ENCODE assay signal across 13 cellular contexts in genomic region chr9:111334318-111334863, GRCh38. TPM values are rescaled to one million over a fixed set of nuclear protein-coding genes. Genes with fewer than 3 reads are reported as not detected.
DNase-seq lines count a peak whose midpoint lies in the region; ATAC-seq, FAIRE-seq and TF ChIP-seq lines count a peak whose summit lies in the region.
"Not testable (repeated sequence)": the region's sequence is repeated elsewhere in the genome, so short reads cannot be mapped to it uniquely, and the experiment has no call there.
"Had no signal": no experiment of that assay in that cellular context is flagged by ENCODE, and none has a peak within 500 bp of the region (broad histone marks: within the 10 kb centered on the region; RNA-seq: fewer than 3 reads in every experiment).

No MANE protein-coding gene starts in this region.

- FAIRE-seq in K562 (lab: Jason Lieb, UNC): not testable (repeated sequence)

- not testable (repeated sequence) for TF ChIP-seq RAD21 in K562 (CRISPR knock-in tag; conservative IDR thresholded peaks at IDR 0.05 in 1 of 2, IDR thresholded peaks at IDR 0.05 in 1 of 2)

- H3F3A ChIP-seq in neural progenitor cell (ENCODE audit: low read depth): not testable (repeated sequence)

- H3K79me2 ChIP-seq in K562 (ENCODE audit: control insufficient read depth, insufficient read depth, low read length); neural progenitor cell (ENCODE audit: low read depth): not testable (repeated sequence)

- TF ChIP-seq EP300 in K562 (IDR thresholded peaks at IDR 0.05; ENCODE audit: low read length): not testable (repeated sequence)

- not testable (repeated sequence) for H3K4me1 ChIP-seq in BLaER1; K562 (replicated peaks in 1 of 2; ENCODE audit: control insufficient read depth in 2 of 2, insufficient read depth in 2 of 2, low read length in 2 of 2); neural progenitor cell

- H4K20me1 ChIP-seq in BLaER1; K562 (replicated peaks; ENCODE audit: control insufficient read depth, insufficient read depth, low read length); neural progenitor cell (ENCODE audit: low read depth): not testable (repeated sequence)

- H3K27me3 Mint-ChIP-seq in activated CD4-positive, alpha-beta memory T cell treated with anti-CD3 and anti-CD28 coated beads, Interleukin-2, amount 10 ng/mL, durations not matched to agents 7 days and 5 days: peaks cover 20% of the 10 kb centered on the region
- H3K27me3 Mint-ChIP-seq in neural progenitor cell (ENCODE audit: insufficient read depth, low read depth): not testable (repeated sequence)

- not testable (repeated sequence) for H3K4me3 Mint-ChIP-seq in activated CD4-positive, alpha-beta memory T cell treated with anti-CD3 and anti-CD28 coated beads, Interleukin-2, amount 10 ng/mL, durations not matched to agents 7 days and 5 days; neural progenitor cell

- WGBS in K562 (ENCODE audit: insufficient coverage, low coverage, missing lambda C conversion rate): 0% methylated on average over 4 of the region's 5 CpGs

- intact Hi-C loops in K562 (cut with micrococcal nuclease): not testable (repeated sequence)

- H3K4me1 Mint-ChIP-seq in activated CD4-positive, alpha-beta memory T cell treated with anti-CD3 and anti-CD28 coated beads, Interleukin-2, amount 10 ng/mL, durations not matched to agents 7 days and 5 days: peaks cover 11% of the 10 kb centered on the region
- H3K4me1 Mint-ChIP-seq in neural progenitor cell: not testable (repeated sequence)

- CTCF ChIA-PET in activated CD4-positive, alpha-beta memory T cell treated with anti-CD3 and anti-CD28 coated beads, Interleukin-2, amount 10 ng/mL, durations not matched to agents 7 days and 5 days (lab: Charles Lee); K562 (lab: Yijun Ruan, JAX; ENCODE audit: low intra/inter-chr PET ratio): not testable (repeated sequence)

- not testable (repeated sequence) for ATAC-seq in K562

- H3K27ac Mint-ChIP-seq in activated CD4-positive, alpha-beta memory T cell treated with anti-CD3 and anti-CD28 coated beads, Interleukin-2, amount 10 ng/mL, durations not matched to agents 7 days and 5 days; neural progenitor cell: not testable (repeated sequence)

- TF ChIP-seq POLR2A in K562 (conservative IDR thresholded peaks at IDR 0.05): not testable (repeated sequence)

- not testable (repeated sequence) for H2AFZ ChIP-seq in K562 (ENCODE audit: low read depth, low read length)
- H2AFZ ChIP-seq in neural progenitor cell (replicated peaks): peak overlapping the region; percentile 38

- H3K9ac ChIP-seq in BLaER1; K562 (ENCODE audit: insufficient read depth in 1 of 2, low read depth in 2 of 2, low read length in 2 of 2); neural progenitor cell: not testable (repeated sequence)

- BruUV-seq in K562 (replicated peaks; lab: Mats Ljungman, UMichigan): not testable (repeated sequence)

- not testable (repeated sequence) for H3K9me3 Mint-ChIP-seq in activated CD4-positive, alpha-beta memory T cell treated with anti-CD3 and anti-CD28 coated beads, Interleukin-2, amount 10 ng/mL, durations not matched to agents 7 days and 5 days; neural progenitor cell

- in situ Hi-C loops in K562 (cut with MboI): not testable (repeated sequence)

- TF ChIP-seq CTCF in GM12865 (IDR thresholded peaks at IDR 0.05; ENCODE audit: insufficient read depth, low read depth, low read length, missing control alignments); K562 (IDR thresholded peaks at IDR 0.05 in 2 of 3, conservative IDR thresholded peaks at IDR 0.05 in 1 of 3; ENCODE audit: insufficient read depth in 2 of 3, low read depth in 1 of 3, low read length in 3 of 3); neural progenitor cell (IDR thresholded peaks at IDR 0.05): not testable (repeated sequence)

- H3K4me2 ChIP-seq in BLaER1: 0 out of 2 replicates have a peak overlapping the region, but pooled peaks have one; percentile 19
- not testable (repeated sequence) for H3K4me2 ChIP-seq in K562 (ENCODE audit: insufficient read depth, low read length); neural progenitor cell

- H3K27me3 ChIP-seq in BLaER1; K562 (ENCODE audit: control insufficient read depth in 2 of 2, insufficient read depth in 2 of 2, low read length in 2 of 2); neural progenitor cell: not testable (repeated sequence)

- not testable (repeated sequence) for H3K36me3 Mint-ChIP-seq in activated CD4-positive, alpha-beta memory T cell treated with anti-CD3 and anti-CD28 coated beads, Interleukin-2, amount 10 ng/mL, durations not matched to agents 7 days and 5 days (ENCODE audit: low read depth); neural progenitor cell

- H3K36me3 ChIP-seq in BLaER1; K562 (ENCODE audit: control insufficient read depth, insufficient read depth, low read length); neural progenitor cell: not testable (repeated sequence)

- not testable (repeated sequence) for H3K9me1 ChIP-seq in K562 (ENCODE audit: control insufficient read depth, insufficient read depth, low read length)

- not testable (repeated sequence) for H3K9me3 ChIP-seq in BLaER1; K562 (replicated peaks; ENCODE audit: control insufficient read depth, insufficient read depth, low read depth, low read length); neural progenitor cell (ENCODE audit: low read depth)

- DNase-seq in GM12865 (ENCODE audit: low read depth) (peak; percentile 54), M059J (ENCODE audit: low read depth) (peak; percentile 15), RPMI7951 (ENCODE audit: low read depth) (peak; percentile 8), iPS DF 19.7 (ENCODE audit: low read depth, low spot score) (peak; percentile 2)
- DNase-seq in activated CD4-positive, alpha-beta memory T cell treated with anti-CD3 and anti-CD28 coated beads, Interleukin-2, amount 10 ng/mL, durations not matched to agents 7 days and 5 days: peak; percentile 19
- not testable (repeated sequence) for DNase-seq in K562 (ENCODE audit: extremely low read depth in 1 of 4, low spot score in 3 of 4); neural progenitor cell (ENCODE audit: low spot score)

- not testable (repeated sequence) for H3K4me3 ChIP-seq in BLaER1; GM12865 (ENCODE audit: low read depth, low read length); K562; neural progenitor cell

- not testable (repeated sequence) for H3K27ac ChIP-seq in BLaER1; K562 (ENCODE audit: extremely low read depth, low read depth, low read length); neural progenitor cell

- POLR2A ChIA-PET in activated CD4-positive, alpha-beta memory T cell treated with anti-CD3 and anti-CD28 coated beads, Interleukin-2, amount 10 ng/mL, durations not matched to agents 7 days and 5 days (lab: Charles Lee); K562 (lab: Yijun Ruan, JAX): not testable (repeated sequence)

RNA-seq across cellular contexts. Expression of gene OR2K2, which starts 4.4 kb away (rescaled TPM):
- total RNA-seq in M059J (2014; rRNA removed; shearing (Covaris generic)): not detected in 2 replicates
- not detected in 2 replicates for total RNA-seq in RPMI7951 (2014; rRNA removed; shearing (Covaris generic))
- total RNA-seq in activated CD4-positive, alpha-beta memory T cell treated with anti-CD3 and anti-CD28 coated beads, Interleukin-2, amount 10 ng/mL, durations not matched to agents 7 days and 5 days: not detected
- not detected in 2 replicates for total RNA-seq in K562 (2011; cell fraction: chromatin; rRNA removed; ENCODE audit: low replicate concordance)
- total RNA-seq in K562 (2011; cell fraction: nucleolus; rRNA removed): not detected in 2 replicates
- not detected in 2 replicates for total RNA-seq in K562 (2011; cell fraction: nucleoplasm; rRNA removed)
- total RNA-seq in K562 (2014; rRNA removed): not detected in 2 replicates
- total RNA-seq in K562 (2014; rRNA removed; fragmentation: Illumina TruSeq; extraction: Trizol): not detected in 2 replicates
- total RNA-seq in K562 (2015; rRNA removed; fragmentation: Illumina TruSeq; extraction: Trizol): not detected in 2 replicates
- not detected in 2 replicates for total RNA-seq in K562 (2021)
- polyA plus RNA-seq in K562 (2011; rRNA removed): not detected in 2 replicates
- not detected in 2 replicates for polyA plus RNA-seq in K562 (2011; cell fraction: cytosol; rRNA removed)
- polyA plus RNA-seq in K562 (2011; cell fraction: nucleus; rRNA removed): not detected in 2 replicates
- polyA plus RNA-seq in K562 (2012): not detected in 2 replicates
- not detected in 2 replicates for polyA plus RNA-seq in K562 (2014; fragmentation: Illumina TruSeq; extraction: Trizol)
- polyA plus RNA-seq in K562 (2014; fragmentation: Nextera tagmentation; extraction: Ambion mirVana): not detected
- polyA plus RNA-seq in K562 (2014; rRNA removed): not detected in 2 replicates
- polyA minus RNA-seq in K562 (2011; rRNA and poly(A)+ RNA removed): not detected in 2 replicates
- polyA minus RNA-seq in K562 (2011; cell fraction: cytosol; rRNA and poly(A)+ RNA removed): not detected in 2 replicates
- not detected in 2 replicates for polyA minus RNA-seq in K562 (2011; cell fraction: nucleus; rRNA and poly(A)+ RNA removed)
- total RNA-seq in neural progenitor cell (ENCODE audit: low replicate concordance): not detected in 2 replicates
- total RNA-seq: CD4-positive, CD25-positive, alpha-beta regulatory T cell; HepG2; MCF 10A; SK-MEL-5 had no signal
- polyA plus RNA-seq: BJ; CD4-positive, CD25-positive, alpha-beta regulatory T cell; HepG2 had no signal
